In the genomic region with DNA sequence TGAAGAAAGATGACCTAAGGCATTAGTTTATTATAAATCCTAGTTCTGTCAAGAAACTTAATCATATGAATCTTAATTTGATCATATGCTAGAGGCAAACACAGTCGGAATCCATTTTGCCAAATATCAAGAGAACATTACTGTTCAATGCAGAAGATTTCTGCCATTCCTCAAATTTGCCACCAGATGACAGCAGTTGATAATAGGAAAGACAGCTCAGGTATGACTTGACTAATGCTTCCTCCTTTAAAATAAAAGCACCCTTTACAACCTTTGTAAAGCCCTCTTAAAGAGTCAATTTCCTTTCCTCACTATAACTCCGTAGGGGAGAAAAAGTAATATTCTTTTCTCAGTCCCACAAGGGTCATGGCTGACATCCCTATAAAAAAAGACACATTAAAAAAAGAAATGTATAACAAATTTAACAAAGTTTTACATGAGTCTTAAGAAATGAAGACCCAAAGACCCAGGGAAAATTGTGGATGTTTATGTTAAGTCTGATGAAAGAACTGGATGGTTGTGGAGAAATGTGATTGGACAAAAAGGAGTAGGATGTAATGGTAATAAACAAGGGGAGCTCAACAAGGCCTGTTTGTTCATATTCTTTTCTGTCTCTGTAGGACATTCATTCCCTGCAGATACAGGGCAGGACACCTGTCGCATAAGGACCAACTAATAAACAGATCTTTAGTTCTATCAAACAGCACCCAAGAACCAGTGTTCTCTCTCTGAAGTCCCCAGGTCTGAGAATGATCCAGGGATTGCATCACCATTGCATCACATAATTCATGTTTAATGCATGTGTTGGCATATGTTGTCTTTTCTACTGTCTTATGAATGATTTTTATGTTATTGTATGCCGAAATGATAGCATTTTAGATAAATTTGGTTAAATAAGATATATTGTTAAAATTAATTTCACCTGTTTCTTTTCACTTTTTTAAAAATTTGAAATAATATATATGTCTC, we compare ENCODE assay signal across 8 cellular contexts. TPM values are rescaled to one million over a fixed set of nuclear protein-coding genes. Genes with fewer than 3 reads are reported as not detected.
DNase-seq lines count a peak whose midpoint lies in the region; ATAC-seq and TF ChIP-seq lines count a peak whose summit lies in the region.

No MANE protein-coding gene starts in this region.

- ATAC-seq in activated CD4-positive, alpha-beta T cell treated with anti-CD3 and anti-CD28 coated beads for 36 hours = peak; percentile 27
- ATAC-seq in GM21528 (IDR thresholded peaks at IDR 0.05; ENCODE audit: low FRiP score, unreplicated experiment) (peak; percentile 68), HG03097 (IDR thresholded peaks at IDR 0.05; ENCODE audit: low FRiP score, unreplicated experiment) (no peak)

- TF ChIP-seq POLR2A in testis (IDR thresholded peaks at IDR 0.05) = no peak

- TF ChIP-seq CTCF in LNCAP (IDR thresholded peaks at IDR 0.05) = peak; percentile 90
- peak; percentile 82 for TF ChIP-seq CTCF in WERI-Rb-1 (IDR thresholded peaks at IDR 0.05; ENCODE audit: low read depth, low read length)
- peak in 1 of 3 experiments; percentile 7 for TF ChIP-seq CTCF in testis (IDR thresholded peaks at IDR 0.05)

- 75 to 76% methylated on average over 4 of the region's 4 CpGs for WGBS in testis, 2 donors

- DNase-seq in activated CD4-positive, alpha-beta T cell treated with anti-CD3 and anti-CD28 coated beads for 36 hours = no peak
- no peak for DNase-seq in activated CD4-positive, alpha-beta T cell treated with anti-CD3 and anti-CD28 coated beads, Interleukin-2, amount 50 U/mL, for 4 hours
- DNase-seq in WERI-Rb-1 (no peak), immature natural killer cell (peak in 2 of 3 donors; percentile 32), testis (no peak)

- H3K27ac Mint-ChIP-seq in activated CD4-positive, alpha-beta T cell treated with anti-CD3 and anti-CD28 coated beads for 36 hours = peak overlapping the region; percentile 88
- H3K27ac Mint-ChIP-seq in immature natural killer cell = no peak overlapping the region

- peaks cover 10% of the 10 kb centered on the region for H3K36me3 Mint-ChIP-seq in activated CD4-positive, alpha-beta T cell treated with anti-CD3 and anti-CD28 coated beads for 36 hours (ENCODE audit: low read depth)
- no peaks in the 10 kb centered on the region for H3K36me3 Mint-ChIP-seq in immature natural killer cell

- CTCF ChIA-PET in activated CD4-positive, alpha-beta T cell treated with anti-CD3 and anti-CD28 coated beads for 36 hours (lab: Charles Lee) = interaction anchor here (0.8 to 5.9 kb wide), 27 partner anchors 9 to 253 kb away, joined by 3 to 106 read pairs (median 5); partner anchors contain the start of gene MCM3

- H3K9me3 Mint-ChIP-seq in activated CD4-positive, alpha-beta T cell treated with anti-CD3 and anti-CD28 coated beads for 36 hours (ENCODE audit: low read depth) = peaks cover 7% of the 10 kb centered on the region
- peaks cover 0 to under 1% (median 0%) of the 10 kb centered on the region in 6 donors for H3K9me3 Mint-ChIP-seq in immature natural killer cell

- H3K27ac ChIP-seq in WERI-Rb-1 (no peak overlapping the region), testis (no peak overlapping the region)

- intact Hi-C loops in activated CD4-positive, alpha-beta T cell treated with anti-CD3 and anti-CD28 coated beads for 36 hours (cut with DNase I, micrococcal nuclease) = loop anchor here (1.0 to 10.0 kb wide), 14 partner anchors 38 to 829 kb away; partner anchors contain the start of genes MCM3 (in 2 of the 2) and TRAM2 (in 1 of the 2)
- intact Hi-C loops in testis (cut with DNase I; ENCODE audit: low total_unique reads) = no loop called here

- H3K4me3 Mint-ChIP-seq in activated CD4-positive, alpha-beta T cell treated with anti-CD3 and anti-CD28 coated beads for 36 hours = no peak overlapping the region
- no peak overlapping the region for H3K4me3 Mint-ChIP-seq in immature natural killer cell

- H3K27me3 Mint-ChIP-seq in activated CD4-positive, alpha-beta T cell treated with anti-CD3 and anti-CD28 coated beads for 36 hours = peaks cover 14% of the 10 kb centered on the region
- peaks cover 8 to 13% (median 8%) of the 10 kb centered on the region in 3 donors for H3K27me3 Mint-ChIP-seq in immature natural killer cell (ENCODE audit: low read depth in 3 of 3)

- H3K36me3 ChIP-seq in WERI-Rb-1 (no peaks in the 10 kb centered on the region), testis (ENCODE audit: low read depth, missing control alignments) (no peaks in the 10 kb centered on the region)

- H3K9me3 ChIP-seq in WERI-Rb-1 (ENCODE audit: severe bottlenecking) (peaks cover 13% of the 10 kb centered on the region), testis (no peaks in the 10 kb centered on the region)

- no peak overlapping the region for H3K4me3 ChIP-seq in WERI-Rb-1 (ENCODE audit: low read depth, low read length)
- H3K4me3 ChIP-seq in testis = no peak overlapping the region

- H3K27me3 ChIP-seq in WERI-Rb-1 (ENCODE audit: insufficient read depth, low read depth, severe bottlenecking) (no peaks in the 10 kb centered on the region), testis (no peaks in the 10 kb centered on the region)

- POLR2A ChIA-PET in activated CD4-positive, alpha-beta T cell treated with anti-CD3 and anti-CD28 coated beads for 36 hours (lab: Charles Lee) = interaction anchor here (0.6 to 1.9 kb wide), 5 partner anchors 74 to 212 kb away, joined by 3 to 4 read pairs (median 3); no protein-coding TSS in a partner anchor

- H3K4me1 Mint-ChIP-seq in activated CD4-positive, alpha-beta T cell treated with anti-CD3 and anti-CD28 coated beads for 36 hours = peaks cover 58% of the 10 kb centered on the region
- no peaks in the 10 kb centered on the region for H3K4me1 Mint-ChIP-seq in immature natural killer cell

- H3K4me1 ChIP-seq in testis = no peaks in the 10 kb centered on the region

RNA-seq across cellular contexts. Expression of gene IL17A, which starts 23.0 kb away (rescaled TPM):
- total RNA-seq in activated CD4-positive, alpha-beta T cell treated with anti-CD3 and anti-CD28 coated beads for 36 hours = 10 to 100 TPM in 1 of 2 experiments, 1 to 10 TPM in 1; 9.1 to 11.9 TPM
- polyA plus RNA-seq in immature natural killer cell = under 1 TPM in 1 of 3 donors, not detected in 2; 0.19 TPM
- total RNA-seq in testis = not detected
- not detected for polyA plus RNA-seq in testis (ENCODE audit: insufficient read depth, low read depth, low replicate concordance)

Comparison
In these comparisons a context has a peak if more than half of its experiments do, and no peak if none do; other contexts are left out.
1. DNase-seq: peak in immature natural killer cell (2 of 3); none in activated CD4-positive, alpha-beta T cell treated with anti-CD3 and anti-CD28 coated beads for 36 hours (single experiment), activated CD4-positive, alpha-beta T cell treated with anti-CD3 and anti-CD28 coated beads, Interleukin-2, amount 50 U/mL, for 4 hours (0 of 2), WERI-Rb-1 (single experiment) and testis (single experiment).
2. RNA of gene IL17A, which starts 23.0 kb away (total RNA-seq): 9.1 to 11.9 TPM in activated CD4-positive, alpha-beta T cell treated with anti-CD3 and anti-CD28 coated beads for 36 hours; not detected in testis; every median in the first group is over 10 times any median in the second.